In genomic region chr17:49788443-49789277, GRCh38 we compare ENCODE assay signal across 1 cellular context.
A peak's percentile ranks its signal among the peaks of the same experiment; 100 is the strongest.
TF ChIP-seq lines count a peak whose summit lies in the region.

KAT7 (plus strand) TSS chr17:49788681; CDS start chr17:49788835, 154 bp downstream.

TF ChIP-seq in K562, 482 proteins besides CTCF, POLR2A, EP300 and RAD21 (continued from another document and continues in another):
- TF ChIP-seq CLOCK (CRISPR knock-in tag; IDR thresholded peaks at IDR 0.05; ENCODE audit: borderline replicate concordance): no peak
- TF ChIP-seq CHD1 (IDR thresholded peaks at IDR 0.05; ENCODE audit: low read length): peak; percentile 97
- peak; percentile 64; the same call in 1 of the 2 replicates for TF ChIP-seq ZSCAN32 (CRISPR knock-in tag; IDR thresholded peaks at IDR 0.05)
- peak; percentile 80 for TF ChIP-seq GMEB1 (CRISPR knock-in tag; IDR thresholded peaks at IDR 0.05)
- no peak for TF ChIP-seq HIVEP1 (CRISPR knock-in tag; IDR thresholded peaks at IDR 0.05)
- TF ChIP-seq ZBTB49 (CRISPR knock-in tag; IDR thresholded peaks at IDR 0.05; ENCODE audit: borderline replicate concordance): no peak
- peak; percentile 93 for TF ChIP-seq SP1 (CRISPR knock-in tag; IDR thresholded peaks at IDR 0.05)
- peak; percentile 94 for TF ChIP-seq ZBTB2 (IDR thresholded peaks at IDR 0.05)
- peak; percentile 66; the same call in 1 of the 2 replicates for TF ChIP-seq NR2C2 (CRISPR knock-in tag; IDR thresholded peaks at IDR 0.05)
- peak; percentile 92 for TF ChIP-seq NR2C2 (tag; IDR thresholded peaks at IDR 0.05)
- TF ChIP-seq MLLT1 (IDR thresholded peaks at IDR 0.05): peak in 1 of 2 experiments; percentile 98; a peak in 3 of 4 replicates
- TF ChIP-seq ZBTB12 (CRISPR knock-in tag; IDR thresholded peaks at IDR 0.05): peak; percentile 82
- TF ChIP-seq JUND (IDR thresholded peaks at IDR 0.05; ENCODE audit: borderline replicate concordance, low read depth, low read length): peak; percentile 69; the same call in 1 of the 2 replicates
- peak; percentile 45; the same call in 2 of the 3 replicates for TF ChIP-seq JUND (tag; IDR thresholded peaks at IDR 0.05; ENCODE audit: borderline replicate concordance, low read depth, low read length)
- TF ChIP-seq ATF2 (CRISPR knock-in tag; IDR thresholded peaks at IDR 0.05): no peak
- no peak for TF ChIP-seq ZMIZ1 (IDR thresholded peaks at IDR 0.05; ENCODE audit: low read depth in 2 of 2, low read length in 2 of 2)
- TF ChIP-seq MBD2 (IDR thresholded peaks at IDR 0.05; ENCODE audit: borderline replicate concordance, low read depth): peak; percentile 100
- no peak for TF ChIP-seq ZNF449 (CRISPR knock-in tag; IDR thresholded peaks at IDR 0.05)
- TF ChIP-seq RFX7 (CRISPR knock-in tag; IDR thresholded peaks at IDR 0.05): no peak
- TF ChIP-seq FUS (optimal IDR thresholded peaks at IDR 0.05; ENCODE audit: low read depth, low read length): no peak
- peak; percentile 52 for TF ChIP-seq ZNF239 (CRISPR knock-in tag; IDR thresholded peaks at IDR 0.05)
- TF ChIP-seq FIP1L1 (IDR thresholded peaks at IDR 0.05; ENCODE audit: low read depth, low read length, poor library complexity, severe bottlenecking): peak; percentile 73
- TF ChIP-seq PYGO2 (tag; IDR thresholded peaks at IDR 0.05): no peak
- no peak for TF ChIP-seq NUFIP1 (IDR thresholded peaks at IDR 0.05; ENCODE audit: partially characterized antibody)
- TF ChIP-seq DACH1 (IDR thresholded peaks at IDR 0.05; ENCODE audit: partially characterized antibody): no peak
- peak; percentile 88; the same call in 1 of the 2 replicates for TF ChIP-seq ERF (CRISPR knock-in tag; IDR thresholded peaks at IDR 0.05)
- TF ChIP-seq ZNF76 (CRISPR knock-in tag; IDR thresholded peaks at IDR 0.05; ENCODE audit: borderline replicate concordance): peak; percentile 86; the same call in 1 of the 2 replicates
- TF ChIP-seq XRCC4 (IDR thresholded peaks at IDR 0.05; ENCODE audit: extremely low read depth, insufficient read depth, insufficient read length): no peak
- TF ChIP-seq HINFP (tag; conservative IDR thresholded peaks at IDR 0.05; ENCODE audit: low read depth): no peak; the same call in 1 of the 2 replicates
- TF ChIP-seq OTX1 (CRISPR knock-in tag; IDR thresholded peaks at IDR 0.05): no peak
- TF ChIP-seq NR4A1 (CRISPR knock-in tag; IDR thresholded peaks at IDR 0.05): peak; percentile 80; the same call in 1 of the 2 replicates
- TF ChIP-seq NR4A1 (tag; IDR thresholded peaks at IDR 0.05): no peak
- peak; percentile 97 for TF ChIP-seq CREM (IDR thresholded peaks at IDR 0.05; ENCODE audit: low read depth)
- TF ChIP-seq TFAP4 (CRISPR knock-in tag; IDR thresholded peaks at IDR 0.05; ENCODE audit: borderline replicate concordance): peak; percentile 78
- no peak for TF ChIP-seq ZNF79 (CRISPR knock-in tag; IDR thresholded peaks at IDR 0.05; ENCODE audit: low read depth)
- TF ChIP-seq BHLHE40 (IDR thresholded peaks at IDR 0.05; ENCODE audit: low read length): peak; percentile 85
